2 cellular contexts compared by ENCODE assay signal in the genomic region with DNA sequence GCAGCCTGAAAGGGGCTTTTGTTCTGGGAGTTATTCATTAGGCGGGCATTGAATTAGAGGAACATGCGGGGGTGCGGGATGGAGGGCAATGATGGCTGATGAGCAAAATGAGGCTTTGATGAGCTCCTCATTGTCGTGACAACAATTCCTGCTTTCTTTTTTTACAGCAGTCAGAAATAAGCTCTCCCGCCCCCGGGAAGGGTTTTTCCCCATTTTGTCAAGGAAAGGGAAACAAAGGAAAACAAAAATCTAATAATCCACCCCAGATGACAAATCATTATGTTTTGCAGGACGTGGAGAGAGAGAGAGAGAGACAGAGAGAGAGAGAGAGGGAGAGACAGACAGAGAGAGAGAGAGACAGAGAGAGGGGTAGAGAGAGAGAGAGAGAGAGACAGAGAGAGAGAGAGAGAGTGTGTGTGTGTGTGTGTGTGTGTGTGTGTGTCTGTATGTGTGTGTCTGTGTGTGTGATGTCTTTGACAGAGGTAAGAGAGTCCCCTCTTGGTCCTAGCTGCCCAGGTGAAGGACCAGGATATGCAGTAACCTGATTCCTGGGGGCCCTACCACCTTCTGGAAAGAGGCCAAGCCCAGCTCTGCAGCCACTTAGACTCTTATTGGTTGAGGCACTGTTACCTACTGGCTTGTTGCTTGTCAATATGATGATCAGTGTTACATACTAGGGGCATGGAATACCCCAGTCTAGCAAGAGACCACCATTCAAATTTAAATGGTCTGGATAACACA.
TF ChIP-seq lines count a peak whose summit lies in the region.

No MANE protein-coding gene starts in this region.

TF ChIP-seq in HepG2, 621 proteins besides CTCF, POLR2A, EP300 and RAD21:
- TF ChIP-seq, protein P1, sequence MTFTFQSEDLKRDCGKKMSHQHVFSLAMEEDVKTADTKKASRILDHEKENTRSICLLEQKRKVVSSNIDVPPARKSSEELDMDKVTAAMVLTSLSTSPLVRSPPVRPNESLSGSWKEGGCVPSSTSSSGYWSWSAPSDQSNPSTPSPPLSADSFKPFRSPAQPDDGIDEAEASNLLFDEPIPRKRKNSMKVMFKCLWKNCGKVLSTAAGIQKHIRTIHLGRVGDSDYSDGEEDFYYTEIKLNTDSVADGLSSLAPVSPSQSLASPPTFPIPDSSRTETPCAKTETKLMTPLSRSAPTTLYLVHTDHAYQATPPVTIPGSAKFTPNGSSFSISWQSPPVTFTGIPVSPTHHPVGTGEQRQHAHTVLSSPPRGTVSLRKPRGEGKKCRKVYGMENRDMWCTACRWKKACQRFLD (CRISPR knock-in tag; IDR thresholded peaks at IDR 0.05; ENCODE audit: borderline replicate concordance) = no peak
- TF ChIP-seq ZNF546 (CRISPR knock-in tag; conservative IDR thresholded peaks at IDR 0.05) (no peak), WIZ (CRISPR knock-in tag; IDR thresholded peaks at IDR 0.05) (no peak), PAF1 (CRISPR knock-in tag; IDR thresholded peaks at IDR 0.05) (no peak), HOXA9 (CRISPR knock-in tag; IDR thresholded peaks at IDR 0.05; ENCODE audit: borderline replicate concordance) (no peak), ZNF510 (CRISPR knock-in tag; IDR thresholded peaks at IDR 0.05; ENCODE audit: low read depth) (no peak), MXI1 (IDR thresholded peaks at IDR 0.05; ENCODE audit: borderline replicate concordance, low read depth, low read length) (no peak), GABPB1 (CRISPR knock-in tag; IDR thresholded peaks at IDR 0.05) (no peak)

TF ChIP-seq in WTC11, 78 proteins besides CTCF, POLR2A, EP300 and RAD21 (continued from another document):
- TF ChIP-seq, protein P2, sequence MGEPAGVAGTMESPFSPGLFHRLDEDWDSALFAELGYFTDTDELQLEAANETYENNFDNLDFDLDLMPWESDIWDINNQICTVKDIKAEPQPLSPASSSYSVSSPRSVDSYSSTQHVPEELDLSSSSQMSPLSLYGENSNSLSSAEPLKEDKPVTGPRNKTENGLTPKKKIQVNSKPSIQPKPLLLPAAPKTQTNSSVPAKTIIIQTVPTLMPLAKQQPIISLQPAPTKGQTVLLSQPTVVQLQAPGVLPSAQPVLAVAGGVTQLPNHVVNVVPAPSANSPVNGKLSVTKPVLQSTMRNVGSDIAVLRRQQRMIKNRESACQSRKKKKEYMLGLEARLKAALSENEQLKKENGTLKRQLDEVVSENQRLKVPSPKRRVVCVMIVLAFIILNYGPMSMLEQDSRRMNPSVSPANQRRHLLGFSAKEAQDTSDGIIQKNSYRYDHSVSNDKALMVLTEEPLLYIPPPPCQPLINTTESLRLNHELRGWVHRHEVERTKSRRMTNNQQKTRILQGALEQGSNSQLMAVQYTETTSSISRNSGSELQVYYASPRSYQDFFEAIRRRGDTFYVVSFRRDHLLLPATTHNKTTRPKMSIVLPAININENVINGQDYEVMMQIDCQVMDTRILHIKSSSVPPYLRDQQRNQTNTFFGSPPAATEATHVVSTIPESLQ (CRISPR knock-in tag; IDR thresholded peaks at IDR 0.05) = no peak
- TF ChIP-seq ARID4B (CRISPR knock-in tag; IDR thresholded peaks at IDR 0.05; ENCODE audit: borderline replicate concordance) = no peak
- no peak for TF ChIP-seq ZNF317 (CRISPR knock-in tag; IDR thresholded peaks at IDR 0.05; ENCODE audit: borderline replicate concordance, low read depth)
- TF ChIP-seq MLX (CRISPR knock-in tag; IDR thresholded peaks at IDR 0.05) = no peak
- TF ChIP-seq, protein P3, sequence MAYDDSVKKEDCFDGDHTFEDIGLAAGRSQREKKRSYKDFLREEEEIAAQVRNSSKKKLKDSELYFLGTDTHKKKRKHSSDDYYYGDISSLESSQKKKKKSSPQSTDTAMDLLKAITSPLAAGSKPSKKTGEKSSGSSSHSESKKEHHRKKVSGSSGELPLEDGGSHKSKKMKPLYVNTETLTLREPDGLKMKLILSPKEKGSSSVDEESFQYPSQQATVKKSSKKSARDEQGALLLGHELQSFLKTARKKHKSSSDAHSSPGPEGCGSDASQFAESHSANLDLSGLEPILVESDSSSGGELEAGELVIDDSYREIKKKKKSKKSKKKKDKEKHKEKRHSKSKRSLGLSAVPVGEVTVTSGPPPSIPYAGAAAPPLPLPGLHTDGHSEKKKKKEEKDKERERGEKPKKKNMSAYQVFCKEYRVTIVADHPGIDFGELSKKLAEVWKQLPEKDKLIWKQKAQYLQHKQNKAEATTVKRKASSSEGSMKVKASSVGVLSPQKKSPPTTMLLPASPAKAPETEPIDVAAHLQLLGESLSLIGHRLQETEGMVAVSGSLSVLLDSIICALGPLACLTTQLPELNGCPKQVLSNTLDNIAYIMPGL (CRISPR knock-in tag; IDR thresholded peaks at IDR 0.05) = no peak
- TF ChIP-seq TEAD4 (CRISPR knock-in tag; IDR thresholded peaks at IDR 0.05) = no peak
- no peak for TF ChIP-seq ETV6 (CRISPR knock-in tag; IDR thresholded peaks at IDR 0.05)
- TF ChIP-seq IRF1 (CRISPR knock-in tag; IDR thresholded peaks at IDR 0.05) = no peak
- TF ChIP-seq CREM (CRISPR knock-in tag; IDR thresholded peaks at IDR 0.05) = no peak
- TF ChIP-seq, protein P4, sequence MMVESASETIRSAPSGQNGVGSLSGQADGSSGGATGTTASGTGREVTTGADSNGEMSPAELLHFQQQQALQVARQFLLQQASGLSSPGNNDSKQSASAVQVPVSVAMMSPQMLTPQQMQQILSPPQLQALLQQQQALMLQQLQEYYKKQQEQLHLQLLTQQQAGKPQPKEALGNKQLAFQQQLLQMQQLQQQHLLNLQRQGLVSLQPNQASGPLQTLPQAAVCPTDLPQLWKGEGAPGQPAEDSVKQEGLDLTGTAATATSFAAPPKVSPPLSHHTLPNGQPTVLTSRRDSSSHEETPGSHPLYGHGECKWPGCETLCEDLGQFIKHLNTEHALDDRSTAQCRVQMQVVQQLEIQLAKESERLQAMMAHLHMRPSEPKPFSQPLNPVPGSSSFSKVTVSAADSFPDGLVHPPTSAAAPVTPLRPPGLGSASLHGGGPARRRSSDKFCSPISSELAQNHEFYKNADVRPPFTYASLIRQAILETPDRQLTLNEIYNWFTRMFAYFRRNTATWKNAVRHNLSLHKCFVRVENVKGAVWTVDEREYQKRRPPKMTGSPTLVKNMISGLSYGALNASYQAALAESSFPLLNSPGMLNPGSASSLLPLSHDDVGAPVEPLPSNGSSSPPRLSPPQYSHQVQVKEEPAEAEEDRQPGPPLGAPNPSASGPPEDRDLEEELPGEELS (CRISPR knock-in tag; IDR thresholded peaks at IDR 0.05) = no peak
- no peak for TF ChIP-seq ZNF423 (CRISPR knock-in tag; IDR thresholded peaks at IDR 0.05)
- no peak for TF ChIP-seq ERG (CRISPR knock-in tag; IDR thresholded peaks at IDR 0.05)
- TF ChIP-seq TCF7 (CRISPR knock-in tag; IDR thresholded peaks at IDR 0.05; ENCODE audit: low read depth) = no peak
